8 cellular contexts compared by ENCODE assay signal in genomic region chr7:108805808-108806397, GRCh38.
DNase-seq lines count a peak whose midpoint lies in the region; ATAC-seq and TF ChIP-seq lines count a peak whose summit lies in the region.

No MANE protein-coding gene starts in this region.

- H3K23ac ChIP-seq in neuronal stem cell (ENCODE audit: low read depth, low read length, poor library complexity) = no peak overlapping the region

- H3K4me3 ChIP-seq in neuronal stem cell (ENCODE audit: low read length in 2 of 2) = no peak overlapping the region

- no peak overlapping the region for H2BK15ac ChIP-seq in neuronal stem cell (ENCODE audit: low read length)

- H2AFZ ChIP-seq in neuronal stem cell (ENCODE audit: low read length) = peak overlapping the region; percentile 76

- TF ChIP-seq CTCF in activated CD8-positive, alpha-beta T cell treated with anti-CD3 and anti-CD28 coated beads for 36 hours (IDR thresholded peaks at IDR 0.05) = peak; percentile 42
- TF ChIP-seq CTCF in brain (conservative IDR thresholded peaks at IDR 0.05) = peak; percentile 25 to 64

- H3K4me1 ChIP-seq in neuronal stem cell (ENCODE audit: control insufficient read depth in 2 of 2, insufficient read depth in 1 of 2, low read depth in 1 of 2, low read length in 2 of 2) = peaks cover 0 to 2% of the 10 kb centered on the region in 2 donors

- H4K8ac ChIP-seq in neuronal stem cell (ENCODE audit: low read depth, low read length) = no peak overlapping the region

- H3K9ac ChIP-seq in neuronal stem cell (ENCODE audit: low read depth, low read length, poor library complexity) = no peak overlapping the region

- no peaks in the 10 kb centered on the region for H3K4me1 Mint-ChIP-seq in activated CD8-positive, alpha-beta T cell treated with anti-CD3 and anti-CD28 coated beads for 36 hours (ENCODE audit: low read depth)
- no peaks in the 10 kb centered on the region for H3K4me1 Mint-ChIP-seq in activated CD8-positive, alpha-beta T cell treated with anti-CD3 and anti-CD28 coated beads, Interleukin-2, amount 10 ng/mL, durations not matched to agents 7 days and 5 days (ENCODE audit: low read depth)
- no peaks in the 10 kb centered on the region for H3K4me1 Mint-ChIP-seq in brain

- H4K91ac ChIP-seq in neuronal stem cell (ENCODE audit: low read depth, low read length, poor library complexity) = no peak overlapping the region

- H3K36me3 Mint-ChIP-seq in activated CD8-positive, alpha-beta T cell treated with anti-CD3 and anti-CD28 coated beads for 36 hours (ENCODE audit: low read depth) = no peaks in the 10 kb centered on the region
- no peaks in the 10 kb centered on the region for H3K36me3 Mint-ChIP-seq in activated CD8-positive, alpha-beta T cell treated with anti-CD3 and anti-CD28 coated beads, Interleukin-2, amount 10 ng/mL, durations not matched to agents 7 days and 5 days (ENCODE audit: low read depth)
- no peaks in the 10 kb centered on the region for H3K36me3 Mint-ChIP-seq in brain

- no peak overlapping the region for H3K27ac ChIP-seq in neuronal stem cell (replicated peaks; ENCODE audit: low read length)

- intact Hi-C loops in activated CD8-positive, alpha-beta T cell treated with anti-CD3 and anti-CD28 coated beads for 36 hours (cut with micrococcal nuclease) = no loop called here

- H3K9me3 ChIP-seq in neuronal stem cell (replicated peaks in 1 of 2; ENCODE audit: control insufficient read depth in 2 of 2, insufficient read depth in 1 of 2, low read depth in 1 of 2, low read length in 2 of 2) = no peaks in the 10 kb centered on the region

- no peak overlapping the region for H3K18ac ChIP-seq in neuronal stem cell (ENCODE audit: low read length)

- no peaks in the 10 kb centered on the region for H3K27me3 ChIP-seq in neuronal stem cell (ENCODE audit: control insufficient read depth in 3 of 3, insufficient read depth in 3 of 3, low read depth in 1 of 3, low read length in 3 of 3)

- peaks cover 4% of the 10 kb centered on the region for H3K27me3 Mint-ChIP-seq in activated CD8-positive, alpha-beta T cell treated with anti-CD3 and anti-CD28 coated beads for 36 hours
- H3K27me3 Mint-ChIP-seq in activated CD8-positive, alpha-beta T cell treated with anti-CD3 and anti-CD28 coated beads, Interleukin-2, amount 10 ng/mL, durations not matched to agents 7 days and 5 days (ENCODE audit: low read depth) = no peaks in the 10 kb centered on the region
- H3K27me3 Mint-ChIP-seq in brain = peaks cover 4% of the 10 kb centered on the region

- no peak overlapping the region for H3K4me3 Mint-ChIP-seq in activated CD8-positive, alpha-beta T cell treated with anti-CD3 and anti-CD28 coated beads for 36 hours
- H3K4me3 Mint-ChIP-seq in activated CD8-positive, alpha-beta T cell treated with anti-CD3 and anti-CD28 coated beads, Interleukin-2, amount 10 ng/mL, durations not matched to agents 7 days and 5 days = no peak overlapping the region
- H3K4me3 Mint-ChIP-seq in brain = no peak overlapping the region

- no peak for ATAC-seq in activated CD8-positive, alpha-beta T cell treated with anti-CD3 and anti-CD28 coated beads for 36 hours
- ATAC-seq in activated CD8-positive, alpha-beta T cell treated with anti-CD3 and anti-CD28 coated beads, Interleukin-2, amount 10 ng/mL, durations not matched to agents 7 days and 5 days = no peak
- no peak for ATAC-seq in HG03025 (IDR thresholded peaks at IDR 0.05; ENCODE audit: low FRiP score, unreplicated experiment)

- CTCF ChIA-PET in activated CD8-positive, alpha-beta T cell treated with anti-CD3 and anti-CD28 coated beads for 36 hours (lab: Charles Lee) = interaction anchor here (2.5 kb wide), 1 partner anchor 13 kb away, joined by 5 read pairs; no protein-coding TSS in a partner anchor
- CTCF ChIA-PET in activated CD8-positive, alpha-beta T cell treated with anti-CD3 and anti-CD28 coated beads, Interleukin-2, amount 10 ng/mL, durations not matched to agents 7 days and 5 days (lab: Charles Lee) = no interaction called here

- H3K4me2 ChIP-seq in neuronal stem cell (ENCODE audit: insufficient read depth, low read length, poor library complexity, severe bottlenecking) = no peak overlapping the region

- peak; percentile 8 for DNase-seq in activated CD8-positive, alpha-beta T cell treated with anti-CD3 and anti-CD28 coated beads for 36 hours
- DNase-seq in activated CD8-positive, alpha-beta T cell treated with anti-CD3 and anti-CD28 coated beads, Interleukin-2, amount 10 ng/mL, durations not matched to agents 7 days and 5 days = no peak
- peak; percentile 13 for DNase-seq in KG1 (lab: John Stamatoyannopoulos, UW)
- no peak for DNase-seq in neuronal stem cell (ENCODE audit: low spot score)
- no peak for DNase-seq in middle frontal gyrus (ENCODE audit: extremely low spot score, low spot score)
- DNase-seq in amygdala (lab: John Stamatoyannopoulos, UW) = no peak

- no peak overlapping the region for H2BK5ac ChIP-seq in neuronal stem cell (ENCODE audit: low read length)

- H2BK120ac ChIP-seq in neuronal stem cell (ENCODE audit: low read depth, low read length) = no peak overlapping the region

- WGBS in neuronal stem cell (ENCODE audit: extremely low coverage in 2 of 2, insufficient read length in 2 of 2, insufficient replicate concordance in 1 of 2), 2 donors = no CpG with 5 or more reads among the region's 6 CpGs

- H3K79me1 ChIP-seq in neuronal stem cell (ENCODE audit: low read depth, low read length) = no peaks in the 10 kb centered on the region

- POLR2A ChIA-PET in activated CD8-positive, alpha-beta T cell treated with anti-CD3 and anti-CD28 coated beads for 36 hours (lab: Charles Lee) = no interaction called here
- POLR2A ChIA-PET in activated CD8-positive, alpha-beta T cell treated with anti-CD3 and anti-CD28 coated beads, Interleukin-2, amount 10 ng/mL, durations not matched to agents 7 days and 5 days (lab: Charles Lee) = no interaction called here

- no peak overlapping the region for H2AK5ac ChIP-seq in neuronal stem cell (ENCODE audit: low read depth, low read length)

- H3K14ac ChIP-seq in neuronal stem cell (ENCODE audit: low read length) = no peak overlapping the region

- no peaks in the 10 kb centered on the region for H3K36me3 ChIP-seq in neuronal stem cell (replicated peaks in 1 of 2; ENCODE audit: control insufficient read depth in 2 of 2, insufficient read depth in 2 of 2, low read length in 2 of 2)

- no peaks in the 10 kb centered on the region for H3K9me3 Mint-ChIP-seq in activated CD8-positive, alpha-beta T cell treated with anti-CD3 and anti-CD28 coated beads for 36 hours
- H3K9me3 Mint-ChIP-seq in activated CD8-positive, alpha-beta T cell treated with anti-CD3 and anti-CD28 coated beads, Interleukin-2, amount 10 ng/mL, durations not matched to agents 7 days and 5 days (ENCODE audit: insufficient read depth) = no peaks in the 10 kb centered on the region
- H3K9me3 Mint-ChIP-seq in brain = peaks cover 0 to 3% (median 0%) of the 10 kb centered on the region in 5 experiments

- H3K4ac ChIP-seq in neuronal stem cell (ENCODE audit: low read length) = no peak overlapping the region

- H3K27ac Mint-ChIP-seq in activated CD8-positive, alpha-beta T cell treated with anti-CD3 and anti-CD28 coated beads for 36 hours = no peak overlapping the region
- H3K27ac Mint-ChIP-seq in activated CD8-positive, alpha-beta T cell treated with anti-CD3 and anti-CD28 coated beads, Interleukin-2, amount 10 ng/mL, durations not matched to agents 7 days and 5 days = no peak overlapping the region
- no peak overlapping the region for H3K27ac Mint-ChIP-seq in brain

- no peak overlapping the region for H2BK12ac ChIP-seq in neuronal stem cell (ENCODE audit: low read length)

Comparison
In these comparisons a context has a peak if more than half of its experiments do, and no peak if none do; other contexts are left out.
1. DNase-seq: peak in activated CD8-positive, alpha-beta T cell treated with anti-CD3 and anti-CD28 coated beads for 36 hours (single experiment) and KG1 (single experiment); none in activated CD8-positive, alpha-beta T cell treated with anti-CD3 and anti-CD28 coated beads, Interleukin-2, amount 10 ng/mL, durations not matched to agents 7 days and 5 days (single experiment), neuronal stem cell (single experiment), middle frontal gyrus (single experiment) and amygdala (0 of 56).